19 cellular contexts compared by ENCODE assay signal in genomic region chr9:33311953-33312352, GRCh38. TPM values are rescaled to one million over a fixed set of nuclear protein-coding genes. Genes with fewer than 3 reads are reported as not detected.
DNase-seq lines count a peak whose midpoint lies in the region; ATAC-seq and TF ChIP-seq lines count a peak whose summit lies in the region.
"Had no signal": no experiment of that assay in that cellular context is flagged by ENCODE, and none has a peak within 500 bp of the region (broad histone marks: within the 10 kb centered on the region; RNA-seq: fewer than 3 reads in every experiment).

No MANE protein-coding gene starts in this region.

- no peak overlapping the region for H3K4me3 Mint-ChIP-seq in activated CD8-positive, alpha-beta T cell treated with anti-CD3 and anti-CD28 coated beads for 36 hours
- no peak overlapping the region for H3K4me3 Mint-ChIP-seq in activated CD8-positive, alpha-beta T cell treated with anti-CD3 and anti-CD28 coated beads, Interleukin-2, amount 10 ng/mL, durations not matched to agents 7 days and 5 days
- no peak overlapping the region for H3K4me3 Mint-ChIP-seq in HFFc6
- H3K4me3 Mint-ChIP-seq in stimulated activated effector memory CD8-positive, alpha-beta T cell treated with anti-CD3 and anti-CD28 coated beads, Interleukin-12 subunit alpha, Interleukin-12 subunit beta, amount 100 ng/mL, for 72 hours, result peak overlapping the region; percentile 0
- H3K4me3 Mint-ChIP-seq in CD4-positive, alpha-beta memory T cell, result no peak overlapping the region
- H3K4me3 Mint-ChIP-seq: CD4-positive, alpha-beta T cell; neural crest cell; stimulated activated naive B cell treated with anti-CD40 and anti-IgM and Interleukin-4, amounts not matched to agents 10 μg/mL and 1 μg/mL and 100 μg/mL, for 72 hours had no signal

- peaks cover 50% of the 10 kb centered on the region for H3K36me3 Mint-ChIP-seq in activated CD8-positive, alpha-beta T cell treated with anti-CD3 and anti-CD28 coated beads for 36 hours (ENCODE audit: low read depth)
- peaks cover 60% of the 10 kb centered on the region for H3K36me3 Mint-ChIP-seq in activated CD8-positive, alpha-beta T cell treated with anti-CD3 and anti-CD28 coated beads, Interleukin-2, amount 10 ng/mL, durations not matched to agents 7 days and 5 days (ENCODE audit: low read depth)
- peaks cover 43% of the 10 kb centered on the region for H3K36me3 Mint-ChIP-seq in HFFc6 (ENCODE audit: low read depth)
- no peaks in the 10 kb centered on the region for H3K36me3 Mint-ChIP-seq in stimulated activated effector memory CD8-positive, alpha-beta T cell treated with anti-CD3 and anti-CD28 coated beads, Interleukin-12 subunit alpha, Interleukin-12 subunit beta, amount 100 ng/mL, for 72 hours
- H3K36me3 Mint-ChIP-seq in CD4-positive, alpha-beta memory T cell, result peaks cover 47 to 84% of the 10 kb centered on the region in 2 donors

- peaks cover 82% of the 10 kb centered on the region for H3K36me3 ChIP-seq in CD4-positive, alpha-beta memory T cell (ENCODE audit: insufficient read depth, low read length)

- peak; percentile 62 for ATAC-seq in activated CD8-positive, alpha-beta T cell treated with anti-CD3 and anti-CD28 coated beads for 36 hours
- no peak for ATAC-seq in activated CD8-positive, alpha-beta T cell treated with anti-CD3 and anti-CD28 coated beads, Interleukin-2, amount 10 ng/mL, durations not matched to agents 7 days and 5 days
- ATAC-seq in stimulated activated effector memory CD8-positive, alpha-beta T cell treated with anti-CD3 and anti-CD28 coated beads, Interleukin-12 subunit alpha, Interleukin-12 subunit beta, amount 100 ng/mL, for 72 hours, result peak; percentile 98
- ATAC-seq: HCT116; pancreas; stimulated activated naive B cell treated with anti-CD40 and anti-IgM and Interleukin-4, amounts not matched to agents 10 μg/mL and 1 μg/mL and 100 μg/mL, for 72 hours had no signal

- CTCF ChIA-PET in activated CD8-positive, alpha-beta T cell treated with anti-CD3 and anti-CD28 coated beads for 36 hours (lab: Charles Lee), result interaction anchor here (0.9 kb wide), 1 partner anchor 25 kb away, joined by 3 read pairs; no protein-coding TSS in a partner anchor
- CTCF ChIA-PET in activated CD8-positive, alpha-beta T cell treated with anti-CD3 and anti-CD28 coated beads, Interleukin-2, amount 10 ng/mL, durations not matched to agents 7 days and 5 days (lab: Charles Lee), result interaction anchor here (1.6 kb wide), 1 partner anchor 25 kb away, joined by 3 read pairs; no protein-coding TSS in a partner anchor
- CTCF ChIA-PET in CD4-positive, alpha-beta memory T cell (lab: Charles Lee; ENCODE audit: partially characterized antibody), result interaction anchor here (1.2 kb wide), 1 partner anchor 25 kb away, joined by 4 read pairs; no protein-coding TSS in a partner anchor

- TF ChIP-seq CTCF in activated CD8-positive, alpha-beta T cell treated with anti-CD3 and anti-CD28 coated beads for 36 hours (IDR thresholded peaks at IDR 0.05), result no peak
- TF ChIP-seq CTCF in HFFc6 (IDR thresholded peaks at IDR 0.05), result no peak

- H3K4me3 ChIP-seq in CD4-positive, alpha-beta memory T cell (ENCODE audit: low read length in 2 of 2), result no peak overlapping the region
- H3K4me3 ChIP-seq: pancreas, testis had no signal

- POLR2A ChIA-PET in activated CD8-positive, alpha-beta T cell treated with anti-CD3 and anti-CD28 coated beads for 36 hours (lab: Charles Lee), result no interaction called here
- POLR2A ChIA-PET in activated CD8-positive, alpha-beta T cell treated with anti-CD3 and anti-CD28 coated beads, Interleukin-2, amount 10 ng/mL, durations not matched to agents 7 days and 5 days (lab: Charles Lee), result no interaction called here
- POLR2A ChIA-PET in CD4-positive, alpha-beta memory T cell (lab: Charles Lee; ENCODE audit: partially characterized antibody), result interaction anchor here (1.5 kb wide), 1 partner anchor 22 kb away, joined by 5 read pairs; the partner anchor contains the start of gene NFX1

- peak overlapping the region; percentile 61 for H3K27ac Mint-ChIP-seq in activated CD8-positive, alpha-beta T cell treated with anti-CD3 and anti-CD28 coated beads for 36 hours
- no peak overlapping the region for H3K27ac Mint-ChIP-seq in activated CD8-positive, alpha-beta T cell treated with anti-CD3 and anti-CD28 coated beads, Interleukin-2, amount 10 ng/mL, durations not matched to agents 7 days and 5 days
- peak overlapping the region; percentile 61 for H3K27ac Mint-ChIP-seq in HFFc6
- peak overlapping the region; percentile 5 for H3K27ac Mint-ChIP-seq in stimulated activated effector memory CD8-positive, alpha-beta T cell treated with anti-CD3 and anti-CD28 coated beads, Interleukin-12 subunit alpha, Interleukin-12 subunit beta, amount 100 ng/mL, for 72 hours
- H3K27ac Mint-ChIP-seq in CD4-positive, alpha-beta memory T cell, result peak overlapping the region in 1 of 7 donors; percentile 8
- H3K27ac Mint-ChIP-seq: CD4-positive, alpha-beta T cell; stimulated activated naive B cell treated with anti-CD40 and anti-IgM and Interleukin-4, amounts not matched to agents 10 μg/mL and 1 μg/mL and 100 μg/mL, for 72 hours had no signal

- H3K9me3 ChIP-seq in CD4-positive, alpha-beta memory T cell (ENCODE audit: control insufficient read depth in 1 of 2, low read length in 2 of 2), result no peaks in the 10 kb centered on the region
- H3K9me3 ChIP-seq: pancreas, testis had no signal

- peaks cover 7% of the 10 kb centered on the region for H3K4me1 Mint-ChIP-seq in activated CD8-positive, alpha-beta T cell treated with anti-CD3 and anti-CD28 coated beads for 36 hours (ENCODE audit: low read depth)
- peaks cover 3% of the 10 kb centered on the region for H3K4me1 Mint-ChIP-seq in activated CD8-positive, alpha-beta T cell treated with anti-CD3 and anti-CD28 coated beads, Interleukin-2, amount 10 ng/mL, durations not matched to agents 7 days and 5 days (ENCODE audit: low read depth)
- peaks cover 11% of the 10 kb centered on the region for H3K4me1 Mint-ChIP-seq in HFFc6 (ENCODE audit: low read depth)
- peaks cover 15% of the 10 kb centered on the region for H3K4me1 Mint-ChIP-seq in stimulated activated effector memory CD8-positive, alpha-beta T cell treated with anti-CD3 and anti-CD28 coated beads, Interleukin-12 subunit alpha, Interleukin-12 subunit beta, amount 100 ng/mL, for 72 hours
- peaks cover 0 to 4% (median 2%) of the 10 kb centered on the region in 4 donors for H3K4me1 Mint-ChIP-seq in CD4-positive, alpha-beta memory T cell
- H3K4me1 Mint-ChIP-seq: neural crest cell had no signal

- no peaks in the 10 kb centered on the region for H3K27me3 ChIP-seq in CD4-positive, alpha-beta memory T cell (ENCODE audit: insufficient read depth, low read length)
- H3K27me3 ChIP-seq: pancreas, testis had no signal

- no peaks in the 10 kb centered on the region for H3K27me3 Mint-ChIP-seq in activated CD8-positive, alpha-beta T cell treated with anti-CD3 and anti-CD28 coated beads for 36 hours
- H3K27me3 Mint-ChIP-seq in activated CD8-positive, alpha-beta T cell treated with anti-CD3 and anti-CD28 coated beads, Interleukin-2, amount 10 ng/mL, durations not matched to agents 7 days and 5 days (ENCODE audit: low read depth), result no peaks in the 10 kb centered on the region
- H3K27me3 Mint-ChIP-seq in HFFc6 (ENCODE audit: insufficient read depth), result no peaks in the 10 kb centered on the region
- no peaks in the 10 kb centered on the region for H3K27me3 Mint-ChIP-seq in CD4-positive, alpha-beta memory T cell
- H3K27me3 Mint-ChIP-seq: CD4-positive, alpha-beta T cell; stimulated activated naive B cell treated with anti-CD40 and anti-IgM and Interleukin-4, amounts not matched to agents 10 μg/mL and 1 μg/mL and 100 μg/mL, for 72 hours had no signal

- no peaks in the 10 kb centered on the region for H3K4me1 ChIP-seq in CD4-positive, alpha-beta memory T cell (ENCODE audit: insufficient read depth, low read length)

- H3K9me3 Mint-ChIP-seq in activated CD8-positive, alpha-beta T cell treated with anti-CD3 and anti-CD28 coated beads for 36 hours, result no peaks in the 10 kb centered on the region
- H3K9me3 Mint-ChIP-seq in activated CD8-positive, alpha-beta T cell treated with anti-CD3 and anti-CD28 coated beads, Interleukin-2, amount 10 ng/mL, durations not matched to agents 7 days and 5 days (ENCODE audit: insufficient read depth), result no peaks in the 10 kb centered on the region
- H3K9me3 Mint-ChIP-seq in HFFc6, result no peaks in the 10 kb centered on the region
- H3K9me3 Mint-ChIP-seq in stimulated activated effector memory CD8-positive, alpha-beta T cell treated with anti-CD3 and anti-CD28 coated beads, Interleukin-12 subunit alpha, Interleukin-12 subunit beta, amount 100 ng/mL, for 72 hours, result no peaks in the 10 kb centered on the region
- peaks cover 0 to 3% (median 0%) of the 10 kb centered on the region in 8 donors for H3K9me3 Mint-ChIP-seq in CD4-positive, alpha-beta memory T cell
- H3K9me3 Mint-ChIP-seq: CD4-positive, alpha-beta T cell; neural crest cell; stimulated activated naive B cell treated with anti-CD40 and anti-IgM and Interleukin-4, amounts not matched to agents 10 μg/mL and 1 μg/mL and 100 μg/mL, for 72 hours had no signal

- intact Hi-C loops in activated CD8-positive, alpha-beta T cell treated with anti-CD3 and anti-CD28 coated beads for 36 hours (cut with micrococcal nuclease), result no loop called here
- intact Hi-C loops in CD4-positive, alpha-beta memory T cell (cut with micrococcal nuclease), result no loop called here

- no peak overlapping the region for H3K27ac ChIP-seq in CD4-positive, alpha-beta memory T cell (ENCODE audit: low read depth, low read length)
- H3K27ac ChIP-seq: pancreas, testis had no signal

- peak; percentile 11 for DNase-seq in activated CD8-positive, alpha-beta T cell treated with anti-CD3 and anti-CD28 coated beads for 36 hours
- DNase-seq in activated CD8-positive, alpha-beta T cell treated with anti-CD3 and anti-CD28 coated beads, Interleukin-2, amount 10 ng/mL, durations not matched to agents 7 days and 5 days, result no peak
- DNase-seq in HFFc6 (peak; percentile 26), amniotic epithelial cell (ENCODE audit: low read depth) (peak; percentile 34), NCI-H510A treated with DMSO at 0.1 percent for 48 hours (lab: John Stamatoyannopoulos, UW) (no peak)
- DNase-seq in stimulated activated effector memory CD8-positive, alpha-beta T cell treated with anti-CD3 and anti-CD28 coated beads, Interleukin-12 subunit alpha, Interleukin-12 subunit beta, amount 100 ng/mL, for 72 hours (ENCODE audit: low spot score in 2 of 2), result no peak
- DNase-seq in CD4-positive, alpha-beta memory T cell, result no peak
- DNase-seq: activated CD4-positive, alpha-beta T cell treated with anti-CD3 and anti-CD28 coated beads, Interleukin-2, amount 50 U/mL, for 1 hour; AML-193; CD4-positive, alpha-beta T cell; NCI-H1048; NCI-H2107; NCI-H774; pancreas; SHP77 treated with DMSO at 0.1 percent for 48 hours; stimulated activated naive B cell treated with anti-CD40 and anti-IgM and Interleukin-4, amounts not matched to agents 10 μg/mL and 1 μg/mL and 100 μg/mL, for 72 hours; testis had no signal

RNA-seq across cellular contexts. Expression of gene NFX1, which starts 21.6 kb away (rescaled TPM):
- 10 to 100 TPM; 37.4 to 38.9 TPM for total RNA-seq in activated CD8-positive, alpha-beta T cell treated with anti-CD3 and anti-CD28 coated beads for 36 hours
- total RNA-seq in activated CD8-positive, alpha-beta T cell treated with anti-CD3 and anti-CD28 coated beads, Interleukin-2, amount 10 ng/mL, durations not matched to agents 7 days and 5 days, result 10 to 100 TPM; 38.8 to 39.8 TPM
- 10 to 100 TPM; 25.7 to 28.0 (median 27.8) TPM for total RNA-seq in HFFc6 (2021; fragmentation: NEBNext Ultra II Directional; extraction: Animal tissue kit (Norgen Biotek cat#: 25700))
- total RNA-seq in CD4-positive, alpha-beta memory T cell, result 10 to 100 TPM; 63.7 to 64.7 TPM
- polyA plus RNA-seq in CD4-positive, alpha-beta memory T cell, result 10 to 100 TPM; 21.2 to 45.0 TPM

RNA-seq across cellular contexts. Expression of gene CHMP5, which starts 47.1 kb away (rescaled TPM):
- total RNA-seq in activated CD8-positive, alpha-beta T cell treated with anti-CD3 and anti-CD28 coated beads for 36 hours, result 10 to 100 TPM; 64.6 to 74.2 TPM
- 10 to 100 TPM; 83.0 to 85.5 TPM for total RNA-seq in activated CD8-positive, alpha-beta T cell treated with anti-CD3 and anti-CD28 coated beads, Interleukin-2, amount 10 ng/mL, durations not matched to agents 7 days and 5 days
- 10 to 100 TPM; 75.5 to 90.2 (median 78.8) TPM for total RNA-seq in HFFc6 (2021; fragmentation: NEBNext Ultra II Directional; extraction: Animal tissue kit (Norgen Biotek cat#: 25700))
- 10 to 100 TPM; 32.3 to 35.0 TPM for total RNA-seq in CD4-positive, alpha-beta memory T cell
- 10 to 100 TPM; 44.3 to 59.9 TPM for polyA plus RNA-seq in CD4-positive, alpha-beta memory T cell

RNA-seq across cellular contexts. Expression of gene BAG1, which starts 47.4 kb away (rescaled TPM):
- 10 to 100 TPM; 55.6 to 61.6 TPM for total RNA-seq in activated CD8-positive, alpha-beta T cell treated with anti-CD3 and anti-CD28 coated beads for 36 hours
- 10 to 100 TPM; 95.5 to 96.3 TPM for total RNA-seq in activated CD8-positive, alpha-beta T cell treated with anti-CD3 and anti-CD28 coated beads, Interleukin-2, amount 10 ng/mL, durations not matched to agents 7 days and 5 days
- 10 to 100 TPM; 22.5 to 31.3 (median 27.6) TPM for total RNA-seq in HFFc6 (2021; fragmentation: NEBNext Ultra II Directional; extraction: Animal tissue kit (Norgen Biotek cat#: 25700))
- total RNA-seq in CD4-positive, alpha-beta memory T cell, result 10 to 100 TPM; 53.5 to 56.3 TPM
- 10 to 100 TPM; 70.9 to 84.9 TPM for polyA plus RNA-seq in CD4-positive, alpha-beta memory T cell

Comparison
In these comparisons a context has a peak if more than half of its experiments do, and no peak if none do; other contexts are left out.
1. DNase-seq: peak in activated CD8-positive, alpha-beta T cell treated with anti-CD3 and anti-CD28 coated beads for 36 hours (single experiment), HFFc6 (single experiment) and amniotic epithelial cell (single experiment); none in activated CD8-positive, alpha-beta T cell treated with anti-CD3 and anti-CD28 coated beads, Interleukin-2, amount 10 ng/mL, durations not matched to agents 7 days and 5 days (single experiment), stimulated activated effector memory CD8-positive, alpha-beta T cell treated with anti-CD3 and anti-CD28 coated beads, Interleukin-12 subunit alpha, Interleukin-12 subunit beta, amount 100 ng/mL, for 72 hours (0 of 2), CD4-positive, alpha-beta memory T cell (0 of 5) and NCI-H510A treated with DMSO at 0.1 percent for 48 hours (single experiment).